8 cellular contexts compared by ENCODE assay signal in genomic region chr4:107719211-107719926, GRCh38. TPM values are rescaled to one million over a fixed set of nuclear protein-coding genes. Genes with fewer than 3 reads are reported as not detected.
DNase-seq lines count a peak whose midpoint lies in the region; ATAC-seq and TF ChIP-seq lines count a peak whose summit lies in the region.

No MANE protein-coding gene starts in this region.

- peak; percentile 1 for ATAC-seq in GM18508 (IDR thresholded peaks at IDR 0.05; ENCODE audit: insufficient read depth, unreplicated experiment)
- ATAC-seq in HG03039 (IDR thresholded peaks at IDR 0.05; ENCODE audit: unreplicated experiment), result peak; percentile 3

- intact Hi-C loops in MCF 10A (cut with micrococcal nuclease), result no loop called here

- peak overlapping the region; percentile 85 for H3K4me3 ChIP-seq in AG09309 (ENCODE audit: control insufficient read depth, low read depth, low read length)

- no peaks in the 10 kb centered on the region for H3K9me3 Mint-ChIP-seq in MCF 10A (ENCODE audit: unreplicated experiment)

- peak overlapping the region; percentile 82 for H3K4me3 Mint-ChIP-seq in MCF 10A (ENCODE audit: unreplicated experiment)

- CTCF ChIA-PET in MCF 10A (lab: Yijun Ruan, JAX), result interaction anchor here (0.6 to 2.4 kb wide), 2 partner anchors 16 to 520 kb away, joined by 4 to 21 read pairs; no protein-coding TSS in a partner anchor

- H3K27ac Mint-ChIP-seq in MCF 10A (ENCODE audit: low read depth, unreplicated experiment), result peak overlapping the region; percentile 75

- H3K27me3 Mint-ChIP-seq in MCF 10A (ENCODE audit: insufficient read depth, unreplicated experiment), result no peaks in the 10 kb centered on the region

- POLR2A ChIA-PET in MCF 10A (lab: Yijun Ruan, JAX), result interaction anchor here (0.5 to 3.5 kb wide), 21 partner anchors 10 to 1442 kb away, joined by 3 to 58 read pairs (median 5); partner anchors contain the start of genes CYP2U1, HADH and SGMS2

- TF ChIP-seq CTCF in AG09309 (IDR thresholded peaks at IDR 0.05; ENCODE audit: control insufficient read depth, insufficient read depth, low read depth, low read length, missing control alignments) (no peak), MCF 10A (IDR thresholded peaks at IDR 0.05; ENCODE audit: unreplicated experiment) (no peak)

- no peaks in the 10 kb centered on the region for H3K36me3 Mint-ChIP-seq in MCF 10A (ENCODE audit: insufficient read depth, unreplicated experiment)

- no TSS peak for BruUV-seq in MCF 10A (replicated peaks; lab: Mats Ljungman, UMichigan)

- H3K4me1 Mint-ChIP-seq in MCF 10A (ENCODE audit: insufficient read depth, unreplicated experiment), result peaks cover 21% of the 10 kb centered on the region

- no peak for DNase-seq in AG09309 (ENCODE audit: low read depth)
- peak; percentile 77 for DNase-seq in OCI-M1 (lab: John Stamatoyannopoulos, UW)
- DNase-seq in MCF 10A (ENCODE audit: unreplicated experiment), result peak; percentile 63
- DNase-seq in inferior parietal cortex (ENCODE audit: extremely low spot score), result peak; percentile 61
- DNase-seq in stimulated activated CD8-positive, alpha-beta memory T cell treated with anti-CD3 and anti-CD28 coated beads, Interleukin-4, amount 100 ng/mL, for 48 hours, result peak; percentile 60
- no peak for DNase-seq in activated CD8-positive, alpha-beta memory T cell treated with anti-CD3 and anti-CD28 coated beads, Interleukin-2, amount 50 U/mL, for 4 hours

RNA-seq across cellular contexts. Expression of gene PAPSS1, which starts 0.7 kb away (rescaled TPM):
- 58.7 and 63.9 TPM in 2 replicates for total RNA-seq in MCF 10A (2022)

Comparison
In these comparisons a context has a peak if more than half of its experiments do, and no peak if none do; other contexts are left out.
1. DNase-seq: peak in OCI-M1 (single experiment), MCF 10A (single experiment), inferior parietal cortex (single experiment) and stimulated activated CD8-positive, alpha-beta memory T cell treated with anti-CD3 and anti-CD28 coated beads, Interleukin-4, amount 100 ng/mL, for 48 hours (single experiment); none in AG09309 (single experiment) and activated CD8-positive, alpha-beta memory T cell treated with anti-CD3 and anti-CD28 coated beads, Interleukin-2, amount 50 U/mL, for 4 hours (single experiment).